18 cellular contexts compared by ENCODE assay signal in genomic region chr5:62266573-62266972, GRCh38. TPM values are rescaled to one million over a fixed set of nuclear protein-coding genes. Genes with fewer than 3 reads are reported as not detected.
DNase-seq lines count a peak whose midpoint lies in the region; ATAC-seq, FAIRE-seq and TF ChIP-seq lines count a peak whose summit lies in the region.
"Had no signal": no experiment of that assay in that cellular context is flagged by ENCODE, and none has a peak within 500 bp of the region (broad histone marks: within the 10 kb centered on the region; RNA-seq: fewer than 3 reads in every experiment).

No MANE protein-coding gene starts in this region.

- no peak overlapping the region for H2BK5ac ChIP-seq in H1 (ENCODE audit: low read depth, low read length)

- H3K23me2 ChIP-seq in H1 (ENCODE audit: low read depth, low read length): peaks cover 2% of the 10 kb centered on the region; the same call in 1 of the 2 replicates

- H3K4me1 ChIP-seq in GM23338 (ENCODE audit: insufficient read depth) (0 out of 2 replicates have a peak, but pooled peaks cover 2% of the 10 kb centered on the region), H1 (replicated peaks in 1 of 4; ENCODE audit: control insufficient read depth in 3 of 4, insufficient read depth in 4 of 4, low read length in 3 of 4) (no peaks in the 10 kb centered on the region), PC-3 (ENCODE audit: insufficient read depth, low read length) (peaks cover 18% of the 10 kb centered on the region), body of pancreas (peaks cover 12% of the 10 kb centered on the region)

- no peak overlapping the region for H3K56ac ChIP-seq in H1 (replicated peaks; ENCODE audit: insufficient read length, low read depth, low read length)

- no peak for TF ChIP-seq CTCF in GM23338 (conservative IDR thresholded peaks at IDR 0.05; ENCODE audit: low read depth in 2 of 2)
- no peak for TF ChIP-seq CTCF in H1 (IDR thresholded peaks at IDR 0.05; ENCODE audit: control extremely low read depth in 1 of 3, insufficient read depth in 1 of 3, low read depth in 1 of 3, low read length in 3 of 3)
- no peak for TF ChIP-seq CTCF in PC-3 (conservative IDR thresholded peaks at IDR 0.05; ENCODE audit: low read depth, low read length)
- TF ChIP-seq CTCF in body of pancreas (IDR thresholded peaks at IDR 0.05): no peak

- H3K18ac ChIP-seq in H1 (ENCODE audit: extremely low read depth, low read length): no peak overlapping the region

- H3K9me2 ChIP-seq in GM23338 (ENCODE audit: insufficient read depth) (0 out of 2 replicates have a peak, but pooled peaks cover 3% of the 10 kb centered on the region), PC-3 (replicated peaks; ENCODE audit: low read length) (no peaks in the 10 kb centered on the region)

- H3F3A ChIP-seq in GM23338 (replicated peaks; ENCODE audit: low read depth): no peaks in the 10 kb centered on the region
- no peaks in the 10 kb centered on the region for H3F3A ChIP-seq in PC-3 (ENCODE audit: low read length, unreplicated experiment)

- no peak overlapping the region for H3K27ac Mint-ChIP-seq in GM23338

- H2BK20ac ChIP-seq in H1 (ENCODE audit: low read length): no peak overlapping the region

- TF ChIP-seq POLR2A in H1 (IDR thresholded peaks at IDR 0.05; ENCODE audit: control extremely low read depth in 1 of 2, low read depth in 2 of 2, low read length in 2 of 2) (no peak), body of pancreas (IDR thresholded peaks at IDR 0.05) (no peak)

- H3K23ac ChIP-seq in H1 (ENCODE audit: insufficient read length): no peak overlapping the region

- no peak overlapping the region for H3K27ac ChIP-seq in GM23338 (ENCODE audit: low read depth)
- no peak overlapping the region for H3K27ac ChIP-seq in H1 (ENCODE audit: low read depth, low read length)
- no peak overlapping the region for H3K27ac ChIP-seq in PC-3 (ENCODE audit: low read length)
- H3K27ac ChIP-seq in body of pancreas: no peak overlapping the region

- H3K4ac ChIP-seq in H1 (replicated peaks; ENCODE audit: insufficient read length, low read depth, low read length): no peak overlapping the region

- no peak overlapping the region for H2BK15ac ChIP-seq in H1 (ENCODE audit: low read length)

- H2AFZ ChIP-seq in GM23338: peak overlapping the region; percentile 48; the same call in 1 of the 2 replicates
- 0 out of 2 replicates have a peak overlapping the region, but pooled peaks have one; percentile 50 for H2AFZ ChIP-seq in H1 (ENCODE audit: low read length)
- no peak overlapping the region for H2AFZ ChIP-seq in PC-3 (ENCODE audit: low read length)

- ATAC-seq in GM23338: peak; percentile 62
- no peak for ATAC-seq in HG02642 (IDR thresholded peaks at IDR 0.05; ENCODE audit: poor library complexity, unreplicated experiment)
- no peak for ATAC-seq in PC-3
- no peak for ATAC-seq in body of pancreas

- WGBS in H1 (ENCODE audit: extremely low coverage in 1 of 2, insufficient coverage in 1 of 2, insufficient read length in 1 of 2, insufficient replicate concordance in 2 of 2, low coverage in 1 of 2, low lambda C conversion rate in 2 of 2, missing lambda C conversion rate in 1 of 2), 2 experiments: 84% methylated on average over 4 of the region's 4 CpGs; no CpG with 5 or more reads in 1 of the 2 experiments
- 92% methylated on average over 4 of the region's 4 CpGs for whole genome bisulfite sequencing in body of pancreas, 2 donors

- H3K79me2 ChIP-seq in GM23338 (replicated peaks; ENCODE audit: insufficient read depth): no peaks in the 10 kb centered on the region
- H3K79me2 ChIP-seq in H1 (ENCODE audit: control insufficient read depth in 1 of 2, insufficient read depth in 2 of 2, low read length in 2 of 2): no peaks in the 10 kb centered on the region
- H3K79me2 ChIP-seq in PC-3 (ENCODE audit: low read length): no peaks in the 10 kb centered on the region

- no peak overlapping the region for H4K8ac ChIP-seq in H1 (ENCODE audit: extremely low read depth, insufficient read depth, low read length)

- no peak overlapping the region for H2BK120ac ChIP-seq in H1 (replicated peaks; ENCODE audit: low read depth, low read length)

- H2AK5ac ChIP-seq in H1 (ENCODE audit: low read depth, low read length): no peak overlapping the region

- no peak overlapping the region for H4K5ac ChIP-seq in H1 (ENCODE audit: insufficient read length, low read depth, low read length)

- no peak for FAIRE-seq in H1 (lab: Jason Lieb, UNC)
- FAIRE-seq: D721Med, GM12891, GM18507 had no signal

- H3K36me3 ChIP-seq in GM23338 (ENCODE audit: insufficient read depth) (no peaks in the 10 kb centered on the region), H1 (ENCODE audit: control insufficient read depth in 2 of 4, insufficient read depth in 4 of 4, low read length in 3 of 4) (no peaks in the 10 kb centered on the region), PC-3 (ENCODE audit: low read depth, low read length) (no peaks in the 10 kb centered on the region), body of pancreas (replicated peaks in 1 of 2; ENCODE audit: insufficient read depth in 1 of 2, low read depth in 2 of 2) (no peaks in the 10 kb centered on the region)

- H3K4me1 Mint-ChIP-seq in GM23338: peaks cover 18% of the 10 kb centered on the region

- no peaks in the 10 kb centered on the region for H3K9me3 ChIP-seq in H1 (ENCODE audit: insufficient read depth in 2 of 2, low read depth in 1 of 2, low read length in 1 of 2)
- H3K9me3 ChIP-seq in PC-3 (ENCODE audit: low read length): no peaks in the 10 kb centered on the region
- H3K9me3 ChIP-seq in body of pancreas: no peaks in the 10 kb centered on the region
- H3K9me3 ChIP-seq: Caco-2 had no signal

- no peaks in the 10 kb centered on the region for H3K27me3 ChIP-seq in GM23338 (ENCODE audit: insufficient read depth)
- no peaks in the 10 kb centered on the region for H3K27me3 ChIP-seq in H1 (replicated peaks in 1 of 4; ENCODE audit: control insufficient read depth in 3 of 4, extremely low read depth in 1 of 4, insufficient read depth in 3 of 4, low read length in 3 of 4)
- no peaks in the 10 kb centered on the region for H3K27me3 ChIP-seq in PC-3 (ENCODE audit: low read length)
- no peaks in the 10 kb centered on the region for H3K27me3 ChIP-seq in body of pancreas

- H3K14ac ChIP-seq in H1 (ENCODE audit: insufficient read length): no peak overlapping the region

- TF ChIP-seq EP300 in H1 (IDR thresholded peaks at IDR 0.05; ENCODE audit: borderline replicate concordance in 1 of 2, low read depth in 2 of 2, low read length in 2 of 2): no peak

- H3K36me3 Mint-ChIP-seq in GM23338 (ENCODE audit: low read depth): no peaks in the 10 kb centered on the region
- H3K36me3 Mint-ChIP-seq: CD4-positive, alpha-beta memory T cell had no signal

- intact Hi-C loops in PC-3 (cut with micrococcal nuclease): no loop called here
- intact Hi-C loops in body of pancreas (cut with DNase I): no loop called here

- no peak for TF ChIP-seq RAD21 in H1 (IDR thresholded peaks at IDR 0.05 in 1 of 2, conservative IDR thresholded peaks at IDR 0.05 in 1 of 2; ENCODE audit: low read depth in 2 of 2, low read length in 2 of 2)

- no peak overlapping the region for H2BK12ac ChIP-seq in H1 (ENCODE audit: low read depth, low read length)

- H3K9ac ChIP-seq in H1 (replicated peaks in 1 of 4; ENCODE audit: extremely low read depth in 1 of 4, low read depth in 3 of 4, low read length in 3 of 4) (no peak overlapping the region), PC-3 (ENCODE audit: low read length) (no peak overlapping the region)

- no peaks in the 10 kb centered on the region for H3K9me3 Mint-ChIP-seq in GM23338
- H3K9me3 Mint-ChIP-seq: CD4-positive, alpha-beta memory T cell had no signal

- no peak overlapping the region for H3K4me3 Mint-ChIP-seq in GM23338

- no TSS peak for BruUV-seq in PC-3 (replicated peaks; lab: Mats Ljungman, UMichigan)

- peak; percentile 14 for DNase-seq in GM23338 (ENCODE audit: low spot score)
- peak; percentile 13 for DNase-seq in NCI-H69 (lab: John Stamatoyannopoulos, UW)
- DNase-seq in H1 (ENCODE audit: low read depth in 1 of 2, low spot score in 2 of 2): no peak
- no peak for DNase-seq in PC-3
- no peak for DNase-seq in body of pancreas
- DNase-seq: C1 segment of cervical spinal cord; Caco-2; CD4-positive, alpha-beta memory T cell; DMS 273 treated with DMSO at 0.1 percent for 48 hours; DMS79; GF-D8; GOT3; H7; HCEC 1CT had no signal

- H3K4me2 ChIP-seq in GM23338: no peak overlapping the region
- no peak overlapping the region for H3K4me2 ChIP-seq in H1 (ENCODE audit: insufficient read depth in 1 of 2, low read depth in 2 of 2, low read length in 2 of 2)
- H3K4me2 ChIP-seq in PC-3 (ENCODE audit: low read length): no peak overlapping the region

- CTCF ChIA-PET in H1 (lab: Charles Lee; ENCODE audit: partially characterized antibody): no interaction called here
- CTCF ChIA-PET in PC-3 (lab: Charles Lee): no interaction called here

- H4K91ac ChIP-seq in H1 (replicated peaks; ENCODE audit: insufficient read length, low read length): no peak overlapping the region

- POLR2A ChIA-PET in H1 (lab: Charles Lee; ENCODE audit: partially characterized antibody) (no interaction called here), PC-3 (lab: Charles Lee; ENCODE audit: unreplicated experiment) (no interaction called here)

- H3K4me3 ChIP-seq in GM23338 (no peak overlapping the region), H1 (ENCODE audit: extremely low read depth in 1 of 4, insufficient read depth in 2 of 4, low read depth in 3 of 4, low read length in 4 of 4) (no peak overlapping the region), PC-3 (ENCODE audit: low read length) (no peak overlapping the region), body of pancreas (no peak overlapping the region)

- H3K79me1 ChIP-seq in H1 (ENCODE audit: low read depth, low read length): no peaks in the 10 kb centered on the region

- no peaks in the 10 kb centered on the region for H4K20me1 ChIP-seq in GM23338 (replicated peaks; ENCODE audit: insufficient read depth)
- no peaks in the 10 kb centered on the region for H4K20me1 ChIP-seq in H1 (replicated peaks in 1 of 2; ENCODE audit: control insufficient read depth in 1 of 2, insufficient read depth in 2 of 2, low read length in 2 of 2)
- no peaks in the 10 kb centered on the region for H4K20me1 ChIP-seq in PC-3 (ENCODE audit: low read length)

- no peaks in the 10 kb centered on the region for H3K27me3 Mint-ChIP-seq in GM23338 (ENCODE audit: insufficient read depth, low read depth, poor library complexity)
- H3K27me3 Mint-ChIP-seq: CD4-positive, alpha-beta memory T cell had no signal

RNA-seq across cellular contexts. Expression of gene KIF2A, which starts 39.4 kb away (rescaled TPM):
- 99.1 and 120 TPM in 2 replicates for total RNA-seq in GM23338 (2014; rRNA removed; shearing (Covaris generic))
- polyA plus RNA-seq in GM23338 (2016; fragmentation: Nextera tagmentation; extraction: Ambion mirVana) (98.7 and 122 TPM in 2 replicates), H1 (2011; rRNA removed) (13.1 and 18.4 TPM in 2 replicates)
- total RNA-seq in H1 (2021; fragmentation: NEBNext Ultra II Directional; extraction: Animal tissue kit (Norgen Biotek cat#: 25700)): 92.4 and 97.1 TPM in 2 replicates
- 28.5 TPM for polyA plus RNA-seq in H1 (2011; cell fraction: cytosol; rRNA removed)
- polyA plus RNA-seq in H1 (2011; cell fraction: nucleus; rRNA removed): 12.2 TPM
- polyA plus RNA-seq in H1 (2012, experiment 1 of 2): 32.4 to 65.8 TPM (median 42.2 TPM) in 4 replicates
- 4.1 TPM for polyA plus RNA-seq in H1 (2012, experiment 2 of 2)
- polyA plus RNA-seq in H1 (2013, experiment 1 of 2): 78.1 TPM
- 76.4 TPM for polyA plus RNA-seq in H1 (2013, experiment 2 of 2)
- 47.7 and 66.5 TPM in 2 replicates for polyA minus RNA-seq in H1 (2011; rRNA and poly(A)+ RNA removed)
- polyA minus RNA-seq in H1 (2011; cell fraction: cytosol; rRNA and poly(A)+ RNA removed): 37.7 TPM
- 123 TPM for polyA minus RNA-seq in H1 (2011; cell fraction: nucleus; rRNA and poly(A)+ RNA removed)
- total RNA-seq in PC-3 (2014; rRNA removed) (19.0 and 26.4 TPM in 2 replicates), body of pancreas (10 to 100 TPM; 16.2 to 19.7 TPM)

Comparison
In these comparisons a context has a peak if more than half of its experiments do, and no peak if none do; other contexts are left out.
1. DNase-seq: peak in GM23338 (single experiment) and NCI-H69 (single experiment); none in H1 (0 of 2), PC-3 (single experiment) and body of pancreas (0 of 4).